ENCODE assay signal across 23 cellular contexts in the genomic region with DNA sequence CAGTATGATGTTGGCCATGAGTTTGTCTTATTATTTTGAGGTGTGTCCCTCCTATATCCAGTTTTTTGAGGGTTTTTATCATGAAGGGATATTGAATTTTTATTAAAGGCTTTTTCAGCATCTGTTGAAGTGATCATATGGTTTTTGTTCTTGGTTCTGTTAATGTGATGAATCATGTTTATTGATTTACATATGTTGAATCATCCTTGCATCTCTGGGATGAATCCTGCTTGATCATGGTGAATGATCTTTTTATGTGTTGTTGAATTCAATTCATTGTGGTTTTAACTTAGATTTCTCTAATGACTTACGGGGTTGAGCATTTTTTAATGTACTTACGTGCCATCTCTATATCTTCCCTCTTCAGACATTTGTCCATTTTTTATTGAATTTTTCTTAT. TPM values are rescaled to one million over a fixed set of nuclear protein-coding genes. Genes with fewer than 3 reads are reported as not detected.
DNase-seq lines count a peak whose midpoint lies in the region; ATAC-seq and TF ChIP-seq lines count a peak whose summit lies in the region.
"Had no signal": no experiment of that assay in that cellular context is flagged by ENCODE, and none has a peak within 500 bp of the region (broad histone marks: within the 10 kb centered on the region; RNA-seq: fewer than 3 reads in every experiment).

No MANE protein-coding gene starts in this region.

- 73% methylated on average over 2 of the region's 2 CpGs for WGBS in mammary epithelial cell (ENCODE audit: low coverage, missing lambda C conversion rate)

- H4K20me1 ChIP-seq in mammary epithelial cell (ENCODE audit: insufficient read depth, low read length) (no peaks in the 10 kb centered on the region), PC-9 (ENCODE audit: insufficient read depth) (no peaks in the 10 kb centered on the region)

- H3K4me3 ChIP-seq in mammary epithelial cell (replicated peaks in 1 of 3; ENCODE audit: insufficient read depth in 1 of 3, low read depth in 2 of 3, low read length in 3 of 3) (no peak overlapping the region), PC-9 (no peak overlapping the region), epithelial cell of esophagus (ENCODE audit: low read length) (no peak overlapping the region), subcutaneous abdominal adipose tissue (ENCODE audit: low read depth in 1 of 5, low read length in 5 of 5) (no peak overlapping the region)
- H3K4me3 ChIP-seq: BLaER1 treated with 17β-estradiol and CSF1 and Interleukin-3, amounts not matched to agents 10 nM and 100 nM; dorsolateral prefrontal cortex; suprapubic skin; uterus had no signal

- H3K4me2 ChIP-seq in mammary epithelial cell (ENCODE audit: insufficient read depth, low read depth, low read length) (no peak overlapping the region), PC-9 (no peak overlapping the region)

- H3K27me3 Mint-ChIP-seq in MCF 10A (ENCODE audit: insufficient read depth, unreplicated experiment): no peaks in the 10 kb centered on the region
- H3K27me3 Mint-ChIP-seq: activated B cell treated with CpG ODN at 0.5 μM for 24 hours had no signal

- H3K9ac ChIP-seq in mammary epithelial cell (ENCODE audit: insufficient read depth, low read length): no peak overlapping the region
- no peak overlapping the region for H3K9ac ChIP-seq in subcutaneous abdominal adipose tissue (ENCODE audit: low read length in 5 of 5)
- H3K9ac ChIP-seq: BLaER1 treated with 17β-estradiol and CSF1 and Interleukin-3, amounts not matched to agents 10 nM and 100 nM had no signal

- no peaks in the 10 kb centered on the region for H3K9me3 Mint-ChIP-seq in MCF 10A (ENCODE audit: unreplicated experiment)

- H3K4me3 Mint-ChIP-seq in MCF 10A (ENCODE audit: unreplicated experiment): no peak overlapping the region
- H3K4me3 Mint-ChIP-seq: activated B cell treated with CpG ODN at 0.5 μM for 24 hours had no signal

- H2AFZ ChIP-seq in mammary epithelial cell (ENCODE audit: low read depth, low read length) (no peak overlapping the region), PC-9 (no peak overlapping the region)

- no peaks in the 10 kb centered on the region; the same call in 1 of the 2 replicates for H3F3A ChIP-seq in PC-9 (ENCODE audit: insufficient read depth, low read depth)

- intact Hi-C loops in mammary epithelial cell (cut with micrococcal nuclease): no loop called here
- intact Hi-C loops in MCF 10A (cut with micrococcal nuclease): no loop called here
- intact Hi-C loops in PC-9 (cut with micrococcal nuclease; ENCODE audit: unreplicated experiment): no loop called here
- intact Hi-C loops in Right ventricle myocardium superior (cut with DNase I): no loop called here

- DNase-seq in mammary epithelial cell (peak; percentile 29), MCF 10A (ENCODE audit: unreplicated experiment) (no peak), PC-9 (no peak), epithelial cell of esophagus (ENCODE audit: low read depth) (peak; percentile 42), Right ventricle myocardium superior (no peak)
- DNase-seq: activated B cell treated with CpG ODN at 0.5 μM for 24 hours; activated CD4-positive, alpha-beta T cell treated with anti-CD3 and anti-CD28 coated beads, Interleukin-2, amount 50 U/mL, for 48 hours; amygdala; dorsolateral prefrontal cortex; hypothalamus; islet precursor cell; Karpas-422; NCI-H187; NCI-H2227 treated with DMSO at 0.1 percent for 48 hours; stimulated activated CD4-positive, alpha-beta T cell treated with anti-CD3 and anti-CD28 coated beads, Interleukin-1b, Interleukin-23, amount 100 ng/mL, for 48 hours; T-helper 9 cell; uterus had no signal

- BruUV-seq in mammary epithelial cell (replicated peaks; lab: Mats Ljungman, UMichigan) (no TSS peak), MCF 10A (replicated peaks; lab: Mats Ljungman, UMichigan) (no TSS peak), PC-9 (replicated peaks; lab: Mats Ljungman, UMichigan) (no TSS peak)

- H3K36me3 ChIP-seq in mammary epithelial cell (ENCODE audit: insufficient read depth, low read length) (peaks cover 38% of the 10 kb centered on the region), PC-9 (ENCODE audit: low read depth) (peaks cover 59% of the 10 kb centered on the region), subcutaneous abdominal adipose tissue (ENCODE audit: control insufficient read depth in 5 of 5, insufficient read depth in 5 of 5, low read length in 5 of 5) (peaks cover 27 to 49% (median 39%) of the 10 kb centered on the region in 5 donors)
- H3K36me3 ChIP-seq: uterus had no signal

- peaks cover 24% of the 10 kb centered on the region for H3K4me1 Mint-ChIP-seq in MCF 10A (ENCODE audit: insufficient read depth, unreplicated experiment)

- peaks cover 24% of the 10 kb centered on the region for H3K79me2 ChIP-seq in mammary epithelial cell (ENCODE audit: insufficient read depth, low read length)
- peaks cover 9% of the 10 kb centered on the region; the same call in 1 of the 2 replicates for H3K79me2 ChIP-seq in PC-9 (ENCODE audit: low read depth)

- no peaks in the 10 kb centered on the region for H3K9me2 ChIP-seq in PC-9 (ENCODE audit: insufficient read depth)

- H3K27me3 ChIP-seq in mammary epithelial cell (ENCODE audit: insufficient read depth, low read length): no peaks in the 10 kb centered on the region
- H3K27me3 ChIP-seq in PC-9 (ENCODE audit: insufficient read depth, low read depth): no peaks in the 10 kb centered on the region
- H3K27me3 ChIP-seq in subcutaneous abdominal adipose tissue (ENCODE audit: control insufficient read depth in 5 of 5, insufficient read depth in 4 of 5, low read length in 5 of 5): no peaks in the 10 kb centered on the region
- H3K27me3 ChIP-seq: BLaER1 treated with 17β-estradiol and CSF1 and Interleukin-3, amounts not matched to agents 10 nM and 100 nM; dorsolateral prefrontal cortex; suprapubic skin; uterus had no signal

- no peak for ATAC-seq in HG03442 (IDR thresholded peaks at IDR 0.05; ENCODE audit: unreplicated experiment)
- no peak for ATAC-seq in Right ventricle myocardium superior (ENCODE audit: poor library complexity)
- ATAC-seq in GM21825 (IDR thresholded peaks at IDR 0.05; ENCODE audit: unreplicated experiment): no peak
- ATAC-seq: Panc1 had no signal

- H3K27ac Mint-ChIP-seq in MCF 10A (ENCODE audit: low read depth, unreplicated experiment): no peak overlapping the region
- H3K27ac Mint-ChIP-seq: activated B cell treated with CpG ODN at 0.5 μM for 24 hours had no signal

- CTCF ChIA-PET in mammary epithelial cell (lab: Charles Lee; ENCODE audit: low non-redundant PET): no interaction called here
- CTCF ChIA-PET in MCF 10A (lab: Yijun Ruan, JAX): no interaction called here
- CTCF ChIA-PET in PC-9 (lab: Charles Lee): no interaction called here

- H3K27ac ChIP-seq in mammary epithelial cell (ENCODE audit: insufficient read depth, low read depth, low read length) (no peak overlapping the region), PC-9 (peak overlapping the region; percentile 48), subcutaneous abdominal adipose tissue (ENCODE audit: low read depth, low read length) (peak overlapping the region; percentile 68)
- H3K27ac ChIP-seq: suprapubic skin, uterus had no signal

- H3K4me1 ChIP-seq in mammary epithelial cell (ENCODE audit: insufficient read depth, low read length): peaks cover 4% of the 10 kb centered on the region
- peaks cover 10% of the 10 kb centered on the region for H3K4me1 ChIP-seq in PC-9 (replicated peaks; ENCODE audit: insufficient read depth)
- H3K4me1 ChIP-seq in subcutaneous abdominal adipose tissue (ENCODE audit: control insufficient read depth in 5 of 5, insufficient read depth in 5 of 5, low read length in 5 of 5): peaks cover 0 to 15% (median 11%) of the 10 kb centered on the region in 5 donors
- H3K4me1 ChIP-seq: suprapubic skin, uterus had no signal

- H3K9me3 ChIP-seq in mammary epithelial cell (replicated peaks; ENCODE audit: insufficient read depth, low read length) (no peaks in the 10 kb centered on the region), PC-9 (ENCODE audit: insufficient read depth, low read depth) (no peaks in the 10 kb centered on the region), subcutaneous abdominal adipose tissue (ENCODE audit: control insufficient read depth in 5 of 5, low read length in 5 of 5) (no peaks in the 10 kb centered on the region)
- H3K9me3 ChIP-seq: suprapubic skin, uterus had no signal

- in situ Hi-C loops in mammary epithelial cell (cut with MboI; ENCODE audit: low sequenced_read_pairs in 2 of 2): no loop called here

- peaks cover 62% of the 10 kb centered on the region for H3K36me3 Mint-ChIP-seq in MCF 10A (ENCODE audit: insufficient read depth, unreplicated experiment)

- POLR2A ChIA-PET in MCF 10A (lab: Yijun Ruan, JAX): interaction anchor here (1.9 kb wide), 1 partner anchor 11 kb away, joined by 5 read pairs; no protein-coding TSS in a partner anchor
- POLR2A ChIA-PET in PC-9 (lab: Charles Lee; ENCODE audit: unreplicated experiment): no interaction called here

- TF ChIP-seq CTCF in mammary epithelial cell (conservative IDR thresholded peaks at IDR 0.05 in 1 of 2, IDR thresholded peaks at IDR 0.05 in 1 of 2; ENCODE audit: extremely low read depth in 1 of 2, insufficient read depth in 1 of 2, low read depth in 1 of 2, low read length in 2 of 2): no peak
- no peak for TF ChIP-seq CTCF in MCF 10A (IDR thresholded peaks at IDR 0.05; ENCODE audit: unreplicated experiment)
- TF ChIP-seq CTCF in PC-9 (conservative IDR thresholded peaks at IDR 0.05): no peak
- no peak for TF ChIP-seq CTCF in epithelial cell of esophagus (IDR thresholded peaks at IDR 0.05; ENCODE audit: insufficient read depth, low read depth, low read length, missing control alignments)

- dilution Hi-C loops in mammary epithelial cell (cut with HindIII; ENCODE audit: low sequenced_read_pairs): no loop called here

RNA-seq across cellular contexts. Expression of gene DLD, which starts 22.9 kb away (rescaled TPM):
- total RNA-seq in mammary epithelial cell (10 to 100 TPM; 52.7 to 89.8 TPM), MCF 10A (2022) (83.0 and 85.7 TPM in 2 replicates), PC-9 (2021) (109 and 157 TPM in 2 replicates), Right ventricle myocardium superior (318 TPM)
- 118 TPM for polyA plus RNA-seq in mammary epithelial cell
- polyA minus RNA-seq in mammary epithelial cell: 60.8 TPM

Comparison
In these comparisons a context has a peak if more than half of its experiments do, and no peak if none do; other contexts are left out.
1. DNase-seq: peak in mammary epithelial cell (single experiment) and epithelial cell of esophagus (single experiment); none in MCF 10A (single experiment), PC-9 (0 of 2) and Right ventricle myocardium superior (single experiment).